ENCODE assay signal across 8 cellular contexts in genomic region chr6:116280161-116280959, GRCh38. TPM values are rescaled to one million over a fixed set of nuclear protein-coding genes. Genes with fewer than 3 reads are reported as not detected.
DNase-seq lines count a peak whose midpoint lies in the region; ATAC-seq and TF ChIP-seq lines count a peak whose summit lies in the region.

No MANE protein-coding gene starts in this region.

- H3K27ac ChIP-seq in SJCRH30 (peak overlapping the region; percentile 84), neural progenitor cell (peak overlapping the region; percentile 56)

- peaks cover 51% of the 10 kb centered on the region for H3K79me2 ChIP-seq in neural progenitor cell (ENCODE audit: low read depth)

- H3K9me3 ChIP-seq in SJCRH30 (replicated peaks) (no peaks in the 10 kb centered on the region), neural progenitor cell (ENCODE audit: low read depth) (no peaks in the 10 kb centered on the region)

- no peaks in the 10 kb centered on the region for H3K27me3 ChIP-seq in SJCRH30
- no peaks in the 10 kb centered on the region for H3K27me3 ChIP-seq in neural progenitor cell

- peaks cover 35% of the 10 kb centered on the region for H3K36me3 Mint-ChIP-seq in activated CD4-positive, alpha-beta T cell treated with anti-CD3 and anti-CD28 coated beads, Interleukin-2, amount 10 ng/mL, durations not matched to agents 7 days and 5 days (ENCODE audit: low read depth)
- H3K36me3 Mint-ChIP-seq in endothelial cell (ENCODE audit: low read depth, unreplicated experiment) (peaks cover 12% of the 10 kb centered on the region), neural progenitor cell (peaks cover 21% of the 10 kb centered on the region)

- H3K27me3 Mint-ChIP-seq in activated CD4-positive, alpha-beta T cell treated with anti-CD3 and anti-CD28 coated beads, Interleukin-2, amount 10 ng/mL, durations not matched to agents 7 days and 5 days: no peaks in the 10 kb centered on the region
- H3K27me3 Mint-ChIP-seq in endothelial cell (ENCODE audit: unreplicated experiment): peaks cover 10% of the 10 kb centered on the region
- H3K27me3 Mint-ChIP-seq in neural progenitor cell (ENCODE audit: insufficient read depth, low read depth): peaks cover 4% of the 10 kb centered on the region

- peaks cover 43% of the 10 kb centered on the region for H3K4me1 Mint-ChIP-seq in activated CD4-positive, alpha-beta T cell treated with anti-CD3 and anti-CD28 coated beads, Interleukin-2, amount 10 ng/mL, durations not matched to agents 7 days and 5 days
- H3K4me1 Mint-ChIP-seq in endothelial cell (ENCODE audit: unreplicated experiment): peaks cover 55% of the 10 kb centered on the region
- peaks cover 47% of the 10 kb centered on the region for H3K4me1 Mint-ChIP-seq in neural progenitor cell

- peak overlapping the region; percentile 88 for H3K4me2 ChIP-seq in neural progenitor cell

- no peaks in the 10 kb centered on the region for H3K9me3 Mint-ChIP-seq in activated CD4-positive, alpha-beta T cell treated with anti-CD3 and anti-CD28 coated beads, Interleukin-2, amount 10 ng/mL, durations not matched to agents 7 days and 5 days
- no peaks in the 10 kb centered on the region for H3K9me3 Mint-ChIP-seq in endothelial cell (ENCODE audit: unreplicated experiment)
- H3K9me3 Mint-ChIP-seq in neural progenitor cell: no peaks in the 10 kb centered on the region

- peak overlapping the region; percentile 90 for H3K4me3 Mint-ChIP-seq in activated CD4-positive, alpha-beta T cell treated with anti-CD3 and anti-CD28 coated beads, Interleukin-2, amount 10 ng/mL, durations not matched to agents 7 days and 5 days
- H3K4me3 Mint-ChIP-seq in endothelial cell (ENCODE audit: unreplicated experiment): peak overlapping the region; percentile 98
- H3K4me3 Mint-ChIP-seq in neural progenitor cell: peak overlapping the region; percentile 100

- peak overlapping the region; percentile 95 for H3K4me3 ChIP-seq in SJCRH30
- H3K4me3 ChIP-seq in neural progenitor cell: peak overlapping the region; percentile 94

- H3K27ac Mint-ChIP-seq in activated CD4-positive, alpha-beta T cell treated with anti-CD3 and anti-CD28 coated beads, Interleukin-2, amount 10 ng/mL, durations not matched to agents 7 days and 5 days: peak overlapping the region; percentile 97
- H3K27ac Mint-ChIP-seq in endothelial cell (ENCODE audit: unreplicated experiment) (peak overlapping the region; percentile 99), neural progenitor cell (peak overlapping the region; percentile 100)

- ATAC-seq in HG03108 (IDR thresholded peaks at IDR 0.05; ENCODE audit: unreplicated experiment): no peak

- POLR2A ChIA-PET in activated CD4-positive, alpha-beta T cell treated with anti-CD3 and anti-CD28 coated beads, Interleukin-2, amount 10 ng/mL, durations not matched to agents 7 days and 5 days (lab: Charles Lee): interaction anchor here (0.6 to 2.0 kb wide), 3 partner anchors 13 to 291 kb away, joined by 3 to 4 read pairs (median 3); partner anchors contain the start of genes RWDD1 and TSPYL4

- peaks cover 9% of the 10 kb centered on the region; the same call in 1 of the 2 replicates for H3K4me1 ChIP-seq in SJCRH30
- H3K4me1 ChIP-seq in neural progenitor cell: peaks cover 25% of the 10 kb centered on the region

- DNase-seq in activated CD4-positive, alpha-beta T cell treated with anti-CD3 and anti-CD28 coated beads, Interleukin-2, amount 10 ng/mL, durations not matched to agents 7 days and 5 days: no peak
- DNase-seq in activated CD4-positive, alpha-beta T cell treated with anti-CD3 and anti-CD28 coated beads, Interleukin-2, amount 50 U/mL, for 1 hour: no peak
- DNase-seq in SJCRH30 (peak in 1 of 2 experiments; percentile 46), endothelial cell (ENCODE audit: low spot score) (no peak), neural progenitor cell (ENCODE audit: low spot score) (no peak), NCI-H2171 (lab: John Stamatoyannopoulos, UW) (no peak)
- DNase-seq in stimulated activated CD4-positive, alpha-beta T cell treated with anti-CD3 and anti-CD28 coated beads, Interleukin-12 subunit alpha, Interleukin-12 subunit beta, amount 100 ng/mL, for 4 hours: no peak

- H3K36me3 ChIP-seq in SJCRH30: peaks cover 9% of the 10 kb centered on the region; the same call in 1 of the 2 replicates
- H3K36me3 ChIP-seq in neural progenitor cell: no peaks in the 10 kb centered on the region

- peak overlapping the region; percentile 90 for H3K9ac ChIP-seq in neural progenitor cell

- H4K20me1 ChIP-seq in neural progenitor cell (ENCODE audit: low read depth): peaks cover 38% of the 10 kb centered on the region

- peak overlapping the region; percentile 98 for H2AFZ ChIP-seq in neural progenitor cell (replicated peaks)

- CTCF ChIA-PET in activated CD4-positive, alpha-beta T cell treated with anti-CD3 and anti-CD28 coated beads, Interleukin-2, amount 10 ng/mL, durations not matched to agents 7 days and 5 days (lab: Charles Lee): interaction anchor here (1.0 to 2.1 kb wide), 5 partner anchors 7 to 62 kb away, joined by 3 to 7 read pairs (median 4); no protein-coding TSS in a partner anchor

- peaks cover 8% of the 10 kb centered on the region for H3F3A ChIP-seq in neural progenitor cell (ENCODE audit: low read depth)

- TF ChIP-seq CTCF in endothelial cell (IDR thresholded peaks at IDR 0.05; ENCODE audit: unreplicated experiment): no peak
- TF ChIP-seq CTCF in neural progenitor cell (IDR thresholded peaks at IDR 0.05): no peak

RNA-seq across cellular contexts. Expression of gene TSPYL1, which starts 0.6 kb away (rescaled TPM):
- 10 to 100 TPM; 37.8 to 39.4 TPM for total RNA-seq in activated CD4-positive, alpha-beta T cell treated with anti-CD3 and anti-CD28 coated beads, Interleukin-2, amount 10 ng/mL, durations not matched to agents 7 days and 5 days
- 57.6 and 61.9 TPM in 2 replicates for total RNA-seq in SJCRH30 (2014; rRNA removed; shearing (Covaris generic))
- total RNA-seq in endothelial cell (ENCODE audit: unreplicated experiment) (76.4 TPM), neural progenitor cell (ENCODE audit: low replicate concordance) (63.0 and 64.9 TPM in 2 replicates)

RNA-seq across cellular contexts. Expression of gene TSPYL4, which starts 26.5 kb away (rescaled TPM):
- 10 to 100 TPM; 17.0 to 18.8 TPM for total RNA-seq in activated CD4-positive, alpha-beta T cell treated with anti-CD3 and anti-CD28 coated beads, Interleukin-2, amount 10 ng/mL, durations not matched to agents 7 days and 5 days
- total RNA-seq in SJCRH30 (2014; rRNA removed; shearing (Covaris generic)): 12.3 and 13.4 TPM in 2 replicates
- 21.1 TPM for total RNA-seq in endothelial cell (ENCODE audit: unreplicated experiment)
- 32.2 and 34.2 TPM in 2 replicates for total RNA-seq in neural progenitor cell (ENCODE audit: low replicate concordance)
